8 cellular contexts compared by ENCODE assay signal in the genomic region with DNA sequence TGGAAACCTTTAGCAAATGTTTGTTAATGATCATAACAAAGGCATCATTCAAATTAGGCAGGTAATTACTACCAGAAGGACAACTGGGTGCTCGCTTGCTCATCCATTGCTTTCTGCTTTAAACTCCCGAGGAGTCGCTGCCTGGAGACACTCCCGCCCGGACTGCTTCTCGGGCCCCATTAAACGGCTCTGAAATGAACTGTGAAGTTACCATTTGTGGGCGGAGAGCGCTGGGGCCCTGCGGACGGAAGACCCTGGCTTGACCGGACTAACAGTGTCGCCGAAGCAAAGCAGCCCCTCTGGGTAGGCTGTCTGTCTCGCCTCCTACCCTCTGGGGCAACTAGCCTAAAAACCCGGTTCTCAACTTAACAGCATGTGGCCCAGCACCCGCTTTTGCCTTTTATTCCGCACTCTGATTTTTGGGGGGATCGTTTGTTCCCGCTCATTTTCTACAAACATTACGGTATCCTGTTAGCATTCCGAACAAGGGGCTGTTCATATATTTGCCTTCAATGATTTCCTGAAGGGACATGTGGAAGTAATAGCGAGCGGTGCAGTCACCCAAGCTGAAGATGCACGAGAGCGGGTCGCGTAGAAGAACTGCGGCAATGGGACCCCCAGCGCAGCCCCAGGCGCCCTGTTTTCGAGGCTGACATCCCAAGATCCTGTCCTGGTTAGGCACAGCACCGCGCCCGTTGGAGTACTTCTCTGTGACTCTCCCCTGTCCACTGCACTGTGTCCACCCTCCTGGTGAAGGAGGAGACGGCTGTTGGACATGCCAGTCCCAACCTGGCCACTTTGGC. TPM values are rescaled to one million over a fixed set of nuclear protein-coding genes. Genes with fewer than 3 reads are reported as not detected.
DNase-seq lines count a peak whose midpoint lies in the region; ATAC-seq and TF ChIP-seq lines count a peak whose summit lies in the region.

No MANE protein-coding gene starts in this region.

- H3K4me1 Mint-ChIP-seq in IgD-negative memory B cell, result peaks cover 12 to 25% (median 21%) of the 10 kb centered on the region in 3 donors
- H3K4me1 Mint-ChIP-seq in stimulated activated memory B cell treated with anti-CD40 and anti-IgM and Interleukin-4, amounts not matched to agents 10 μg/mL and 1 μg/mL and 100 μg/mL, for 72 hours, result peaks cover 53% of the 10 kb centered on the region

- peak overlapping the region; percentile 26 to 90 (median 67) for H3K4me3 Mint-ChIP-seq in IgD-negative memory B cell
- peak overlapping the region; percentile 62 for H3K4me3 Mint-ChIP-seq in stimulated activated memory B cell treated with anti-CD40 and anti-IgM and Interleukin-4, amounts not matched to agents 10 μg/mL and 1 μg/mL and 100 μg/mL, for 72 hours

- H3K27ac Mint-ChIP-seq in IgD-negative memory B cell, result peak overlapping the region; percentile 10 to 78 (median 59)
- no peak overlapping the region for H3K27ac Mint-ChIP-seq in stimulated activated memory B cell treated with anti-CD40 and anti-IgM and Interleukin-4, amounts not matched to agents 10 μg/mL and 1 μg/mL and 100 μg/mL, for 72 hours

- H3K4me3 ChIP-seq in GM08714 (ENCODE audit: low read length) (peak overlapping the region; percentile 2; the same call in 1 of the 2 replicates), astrocyte of the cerebellum (ENCODE audit: low read depth, low read length) (peak overlapping the region; percentile 69), iPS-18c (ENCODE audit: insufficient read depth, low read depth, low read length) (peak overlapping the region; percentile 50)

- H3K9me3 ChIP-seq in iPS-18c (ENCODE audit: control insufficient read depth, insufficient read depth, low read length), result peaks cover under 1% of the 10 kb centered on the region

- no peaks in the 10 kb centered on the region for H3K36me3 Mint-ChIP-seq in IgD-negative memory B cell
- H3K36me3 Mint-ChIP-seq in stimulated activated memory B cell treated with anti-CD40 and anti-IgM and Interleukin-4, amounts not matched to agents 10 μg/mL and 1 μg/mL and 100 μg/mL, for 72 hours, result no peaks in the 10 kb centered on the region

- in situ Hi-C loops in astrocyte of the cerebellum (cut with HindIII; ENCODE audit: low sequenced_read_pairs), result no loop called here

- DNase-seq in astrocyte of the cerebellum (ENCODE audit: low read depth), result no peak
- no peak for DNase-seq in NOMO-1 treated with DMSO at 0.1 percent for 48 hours (lab: John Stamatoyannopoulos, UW; ENCODE audit: unreplicated experiment)

- TF ChIP-seq CTCF in astrocyte of the cerebellum (IDR thresholded peaks at IDR 0.05; ENCODE audit: low read depth, low read length, missing control alignments), result no peak

- H3K27me3 Mint-ChIP-seq in IgD-negative memory B cell, result peaks cover 78% of the 10 kb centered on the region
- peaks cover 99% of the 10 kb centered on the region for H3K27me3 Mint-ChIP-seq in stimulated activated memory B cell treated with anti-CD40 and anti-IgM and Interleukin-4, amounts not matched to agents 10 μg/mL and 1 μg/mL and 100 μg/mL, for 72 hours

- ATAC-seq in stimulated activated memory B cell treated with anti-CD40 and anti-IgM and Interleukin-4, amounts not matched to agents 10 μg/mL and 1 μg/mL and 100 μg/mL, for 72 hours, result no peak
- ATAC-seq in esophagus mucosa, result no peak
- no peak for ATAC-seq in HG02623 (IDR thresholded peaks at IDR 0.05; ENCODE audit: unreplicated experiment)

- H3K9me3 Mint-ChIP-seq in IgD-negative memory B cell, result no peaks in the 10 kb centered on the region
- H3K9me3 Mint-ChIP-seq in stimulated activated memory B cell treated with anti-CD40 and anti-IgM and Interleukin-4, amounts not matched to agents 10 μg/mL and 1 μg/mL and 100 μg/mL, for 72 hours, result no peaks in the 10 kb centered on the region

RNA-seq across cellular contexts. Expression of a gene that starts 1.6 kb away (rescaled TPM):
- not detected for polyA plus RNA-seq in IgD-negative memory B cell
- total RNA-seq in esophagus mucosa, result 11.6 TPM

Comparison
In these comparisons a context has a peak if more than half of its experiments do, and no peak if none do; other contexts are left out.
1. H3K4me3 ChIP-seq: peak in every context shown above with its lines; median percentile 69 in astrocyte of the cerebellum; 50 in iPS-18c; 2 in GM08714.